In the genomic region with DNA sequence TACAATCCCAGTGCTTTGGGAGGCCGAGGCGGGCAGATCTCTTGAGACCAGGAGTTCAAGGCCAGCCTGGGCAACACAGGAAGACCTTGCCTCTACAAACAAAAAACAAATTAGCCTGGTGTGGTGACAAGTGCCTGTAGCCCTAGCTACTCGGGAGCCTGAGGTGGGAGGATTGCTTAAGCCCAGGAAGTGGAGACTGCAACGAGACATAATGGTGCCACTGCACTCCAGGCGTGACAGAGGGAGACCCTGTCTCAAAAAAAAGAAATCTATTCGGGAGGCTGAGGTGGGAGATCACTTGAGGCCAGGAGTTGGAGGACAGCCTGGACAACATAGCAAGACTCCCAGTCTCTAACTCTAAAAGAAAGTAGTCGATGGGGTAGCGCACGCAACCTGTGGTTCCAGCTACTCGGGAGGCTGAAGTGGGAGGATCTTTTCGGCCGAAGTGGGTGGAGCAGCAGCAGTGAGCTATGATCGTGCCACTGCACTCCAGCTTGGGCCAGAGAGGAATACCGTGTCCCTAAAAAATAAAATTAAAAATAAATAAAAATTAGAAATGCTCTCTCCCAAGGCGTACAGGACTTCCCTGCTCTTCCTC, we compare ENCODE assay signal across 8 cellular contexts. TPM values are rescaled to one million over a fixed set of nuclear protein-coding genes. Genes with fewer than 3 reads are reported as not detected.
DNase-seq lines count a peak whose midpoint lies in the region; ATAC-seq lines count a peak whose summit lies in the region.

No MANE protein-coding gene starts in this region.

- peak overlapping the region; percentile 93 for H2AFZ ChIP-seq in GM23248

- peak overlapping the region; percentile 88 to 92 (median 92) for H3K4me3 Mint-ChIP-seq in CD4-positive, CD25-positive, alpha-beta regulatory T cell
- H3K4me3 Mint-ChIP-seq in activated naive CD8-positive, alpha-beta T cell treated with anti-CD3 and anti-CD28 coated beads, Interleukin-2, amount 10 ng/mL, durations not matched to agents 7 days and 5 days, result peak overlapping the region; percentile 86

- WGBS in GM23248 (ENCODE audit: low coverage in 1 of 2, low lambda C conversion rate in 2 of 2, missing lambda C conversion rate in 2 of 2), 2 experiments, result 30 to 38% methylated on average over 14 to 15 of the region's 15 CpGs

- peak overlapping the region in 2 of 3 donors; percentile 84 to 93 for H3K27ac Mint-ChIP-seq in CD4-positive, CD25-positive, alpha-beta regulatory T cell
- H3K27ac Mint-ChIP-seq in activated naive CD8-positive, alpha-beta T cell treated with anti-CD3 and anti-CD28 coated beads, Interleukin-2, amount 10 ng/mL, durations not matched to agents 7 days and 5 days, result peak overlapping the region; percentile 74

- no peaks in the 10 kb centered on the region for H3K79me2 ChIP-seq in GM23248 (ENCODE audit: insufficient read depth)

- H3K4me2 ChIP-seq in GM23248 (ENCODE audit: unreplicated experiment), result peak overlapping the region; percentile 83

- H3K9me2 ChIP-seq in GM23248 (ENCODE audit: insufficient read depth), result no peaks in the 10 kb centered on the region

- POLR2A ChIA-PET in activated naive CD8-positive, alpha-beta T cell treated with anti-CD3 and anti-CD28 coated beads, Interleukin-2, amount 10 ng/mL, durations not matched to agents 7 days and 5 days (lab: Charles Lee), result interaction anchor here (0.7 to 2.7 kb wide), 5 partner anchors 11 to 66 kb away, joined by 3 to 33 read pairs (median 10); a partner anchor contains a TSS

- H3K36me3 ChIP-seq in CD4-positive, CD25-positive, alpha-beta regulatory T cell (ENCODE audit: control insufficient read depth, insufficient read depth, low read length), result no peaks in the 10 kb centered on the region
- H3K36me3 ChIP-seq in GM23248 (ENCODE audit: low read depth) (no peaks in the 10 kb centered on the region), iPS-18a (ENCODE audit: control insufficient read depth, low read depth, low read length) (no peaks in the 10 kb centered on the region)

- peak overlapping the region; percentile 53 for H3K4me3 ChIP-seq in CD4-positive, CD25-positive, alpha-beta regulatory T cell (ENCODE audit: low read depth, low read length)
- H3K4me3 ChIP-seq in GM23248 (peak overlapping the region; percentile 86), iPS-18a (ENCODE audit: low read length) (peak overlapping the region; percentile 78)

- peaks cover 5% of the 10 kb centered on the region for H3K27me3 ChIP-seq in CD4-positive, CD25-positive, alpha-beta regulatory T cell (ENCODE audit: control insufficient read depth, insufficient read depth, low read length)
- H3K27me3 ChIP-seq in GM23248 (replicated peaks; ENCODE audit: insufficient read depth), result no peaks in the 10 kb centered on the region
- peaks cover 3% of the 10 kb centered on the region for H3K27me3 ChIP-seq in iPS-18a (ENCODE audit: control insufficient read depth, insufficient read depth, low read length)

- peaks cover 9% of the 10 kb centered on the region for H3K36me3 Mint-ChIP-seq in CD4-positive, CD25-positive, alpha-beta regulatory T cell
- peaks cover 7% of the 10 kb centered on the region for H3K36me3 Mint-ChIP-seq in activated naive CD8-positive, alpha-beta T cell treated with anti-CD3 and anti-CD28 coated beads, Interleukin-2, amount 10 ng/mL, durations not matched to agents 7 days and 5 days

- H3K4me1 Mint-ChIP-seq in CD4-positive, CD25-positive, alpha-beta regulatory T cell, result peaks cover 5 to 24% (median 13%) of the 10 kb centered on the region in 4 donors
- peaks cover 2% of the 10 kb centered on the region for H3K4me1 Mint-ChIP-seq in activated naive CD8-positive, alpha-beta T cell treated with anti-CD3 and anti-CD28 coated beads, Interleukin-2, amount 10 ng/mL, durations not matched to agents 7 days and 5 days

- no peaks in the 10 kb centered on the region for H4K20me1 ChIP-seq in GM23248 (ENCODE audit: insufficient read depth)

- DNase-seq in CD4-positive, CD25-positive, alpha-beta regulatory T cell, result peak in 1 of 3 donors; percentile 48
- DNase-seq in GM23248 (peak; percentile 66), NCI-H146 treated with DMSO at 0.1 percent for 48 hours (lab: John Stamatoyannopoulos, UW; ENCODE audit: unreplicated experiment) (peak; percentile 30), GM19240 (ENCODE audit: insufficient read length, low spot score) (no peak), KG1 (lab: John Stamatoyannopoulos, UW) (no peak)
- DNase-seq in activated naive CD8-positive, alpha-beta T cell treated with anti-CD3 and anti-CD28 coated beads, Interleukin-2, amount 10 ng/mL, durations not matched to agents 7 days and 5 days, result no peak
- peak; percentile 15 to 52 for DNase-seq in stimulated activated CD4-positive, alpha-beta T cell treated with anti-CD3 and anti-CD28 coated beads, Interleukin-12 subunit alpha, Interleukin-12 subunit beta, amount 100 ng/mL, for 24 hours (ENCODE audit: low read depth in 2 of 2)

- peak overlapping the region; percentile 84 for H3K9ac ChIP-seq in GM23248
- peak overlapping the region; percentile 67 for H3K9ac ChIP-seq in iPS-18a (ENCODE audit: low read length)

- no peaks in the 10 kb centered on the region for H3K9me3 Mint-ChIP-seq in CD4-positive, CD25-positive, alpha-beta regulatory T cell
- no peaks in the 10 kb centered on the region for H3K9me3 Mint-ChIP-seq in activated naive CD8-positive, alpha-beta T cell treated with anti-CD3 and anti-CD28 coated beads, Interleukin-2, amount 10 ng/mL, durations not matched to agents 7 days and 5 days

- in situ Hi-C loops in GM23248 (cut with MboI), result no loop called here

- H3K27me3 Mint-ChIP-seq in CD4-positive, CD25-positive, alpha-beta regulatory T cell, result no peaks in the 10 kb centered on the region
- H3K27me3 Mint-ChIP-seq in activated naive CD8-positive, alpha-beta T cell treated with anti-CD3 and anti-CD28 coated beads, Interleukin-2, amount 10 ng/mL, durations not matched to agents 7 days and 5 days, result no peaks in the 10 kb centered on the region

- H3F3A ChIP-seq in GM23248 (ENCODE audit: insufficient read depth), result peaks cover 25% of the 10 kb centered on the region

- peak in 1 of 2 donors; percentile 29 for ATAC-seq in CD4-positive, CD25-positive, alpha-beta regulatory T cell (ENCODE audit: low read depth in 2 of 2)
- ATAC-seq in activated naive CD8-positive, alpha-beta T cell treated with anti-CD3 and anti-CD28 coated beads, Interleukin-2, amount 10 ng/mL, durations not matched to agents 7 days and 5 days (ENCODE audit: low read depth), result peak; percentile 27

- no peaks in the 10 kb centered on the region for H3K9me3 ChIP-seq in CD4-positive, CD25-positive, alpha-beta regulatory T cell (ENCODE audit: control insufficient read depth in 2 of 2, low read length in 2 of 2)
- no peaks in the 10 kb centered on the region for H3K9me3 ChIP-seq in GM23248 (ENCODE audit: low read depth)
- H3K9me3 ChIP-seq in iPS-18a (ENCODE audit: control insufficient read depth, low read depth, low read length), result no peaks in the 10 kb centered on the region

- peaks cover 11% of the 10 kb centered on the region for H3K4me1 ChIP-seq in CD4-positive, CD25-positive, alpha-beta regulatory T cell (ENCODE audit: control insufficient read depth, insufficient read depth, low read length, poor library complexity, severe bottlenecking)
- H3K4me1 ChIP-seq in GM23248 (ENCODE audit: insufficient read depth) (peaks cover 24% of the 10 kb centered on the region), iPS-18a (ENCODE audit: control insufficient read depth, low read depth, low read length) (no peaks in the 10 kb centered on the region)

- no peak overlapping the region for H3K27ac ChIP-seq in CD4-positive, CD25-positive, alpha-beta regulatory T cell (ENCODE audit: insufficient read depth, low read length, poor library complexity, severe bottlenecking)
- H3K27ac ChIP-seq in GM23248 (peak overlapping the region; percentile 33), iPS-18a (ENCODE audit: low read length) (no peak overlapping the region)

RNA-seq across cellular contexts. Expression of a gene that starts 0.8 kb away (rescaled TPM):
- total RNA-seq in CD4-positive, CD25-positive, alpha-beta regulatory T cell, result 0.74 TPM
- 1 to 10 TPM; 3.0 to 5.0 (median 3.3) TPM for polyA plus RNA-seq in CD4-positive, CD25-positive, alpha-beta regulatory T cell
- total RNA-seq in GM23248 (2014; rRNA removed; shearing (Covaris generic)), result 2.1 and 3.9 TPM in 2 replicates
- polyA plus RNA-seq in GM23248 (2016; fragmentation: Nextera tagmentation; extraction: Ambion mirVana), result 4.6 and 4.7 TPM in 2 replicates
- 1 to 10 TPM; 2.1 to 2.2 TPM for total RNA-seq in activated naive CD8-positive, alpha-beta T cell treated with anti-CD3 and anti-CD28 coated beads, Interleukin-2, amount 10 ng/mL, durations not matched to agents 7 days and 5 days

RNA-seq across cellular contexts. Expression of a gene that starts 48.9 kb away (rescaled TPM):
- 18.3 TPM for total RNA-seq in CD4-positive, CD25-positive, alpha-beta regulatory T cell
- polyA plus RNA-seq in CD4-positive, CD25-positive, alpha-beta regulatory T cell, result 10 to 100 TPM; 16.6 to 20.0 (median 17.8) TPM
- 43.8 and 49.3 TPM in 2 replicates for total RNA-seq in GM23248 (2014; rRNA removed; shearing (Covaris generic))
- polyA plus RNA-seq in GM23248 (2016; fragmentation: Nextera tagmentation; extraction: Ambion mirVana), result 23.3 and 24.9 TPM in 2 replicates
- 10 to 100 TPM; 26.4 to 27.3 TPM for total RNA-seq in activated naive CD8-positive, alpha-beta T cell treated with anti-CD3 and anti-CD28 coated beads, Interleukin-2, amount 10 ng/mL, durations not matched to agents 7 days and 5 days

Comparison
In these comparisons a context has a peak if more than half of its experiments do, and no peak if none do; other contexts are left out.
1. DNase-seq: peak in GM23248 (single experiment), NCI-H146 treated with DMSO at 0.1 percent for 48 hours (single experiment) and stimulated activated CD4-positive, alpha-beta T cell treated with anti-CD3 and anti-CD28 coated beads, Interleukin-12 subunit alpha, Interleukin-12 subunit beta, amount 100 ng/mL, for 24 hours (2 of 2); none in activated naive CD8-positive, alpha-beta T cell treated with anti-CD3 and anti-CD28 coated beads, Interleukin-2, amount 10 ng/mL, durations not matched to agents 7 days and 5 days (single experiment), GM19240 (single experiment) and KG1 (single experiment).
2. Peak in every context shown above with its lines, with median percentiles within 50 percentile points of each other: H3K4me3 ChIP-seq.